ENCODE assay signal across 36 cellular contexts in the genomic region with DNA sequence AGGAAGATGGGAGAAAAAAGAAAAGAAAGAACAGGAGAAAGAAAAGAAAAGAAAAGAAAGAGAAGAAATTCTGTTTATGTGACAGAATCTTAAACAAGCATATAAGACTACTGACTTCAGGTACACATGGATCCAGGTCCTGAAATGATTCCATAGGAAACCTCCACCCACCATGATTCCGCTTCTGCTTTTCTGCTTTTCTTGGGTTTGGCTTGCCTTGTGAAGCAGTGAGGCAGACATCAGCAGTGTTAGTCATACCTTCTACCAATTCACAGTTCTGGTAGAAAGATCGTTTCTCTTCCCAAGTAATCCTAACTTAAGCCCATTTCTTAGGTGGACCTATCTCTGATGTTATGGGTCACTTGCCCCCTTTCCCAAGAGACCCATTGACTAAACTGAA.
"Had no signal": no experiment of that assay in that cellular context is flagged by ENCODE, and none has a peak within 500 bp of the region (broad histone marks: within the 10 kb centered on the region; RNA-seq: fewer than 3 reads in every experiment).

No MANE protein-coding gene starts in this region.

- H3K27me3 ChIP-seq: adrenal gland, ascending aorta, body of pancreas, brain microvascular endothelial cell, breast epithelium, cardiac muscle cell had no signal

- H3K36me3 Mint-ChIP-seq: activated naive CD4-positive, alpha-beta T cell treated with anti-CD3 and anti-CD28 coated beads, Interleukin-2, amount 10 ng/mL, durations not matched to agents 7 days and 5 days; activated naive CD4-positive, alpha-beta T cell treated with anti-CD3 and anti-CD28 coated beads, Interleukin-2, amount 50 U/mL, for 24 hours; activated naive CD8-positive, alpha-beta T cell treated with anti-CD3 and anti-CD28 coated beads for 36 hours; activated naive CD8-positive, alpha-beta T cell treated with anti-CD3 and anti-CD28 coated beads, Interleukin-2, amount 10 ng/mL, durations not matched to agents 7 days and 5 days; brain had no signal

- H3K9me3 Mint-ChIP-seq: activated naive CD8-positive, alpha-beta T cell treated with anti-CD3 and anti-CD28 coated beads, Interleukin-2, amount 50 U/mL, for 24 hours had no signal

- H3K4me1 ChIP-seq: adrenal gland, ascending aorta, body of pancreas, breast epithelium had no signal

- H3K4me3 Mint-ChIP-seq: activated naive CD4-positive, alpha-beta T cell treated with anti-CD3 and anti-CD28 coated beads, Interleukin-2, amount 10 ng/mL, durations not matched to agents 7 days and 5 days; activated naive CD4-positive, alpha-beta T cell treated with anti-CD3 and anti-CD28 coated beads, Interleukin-2, amount 50 U/mL, for 24 hours; activated naive CD8-positive, alpha-beta T cell; activated naive CD8-positive, alpha-beta T cell treated with anti-CD3 and anti-CD28 coated beads for 36 hours; activated naive CD8-positive, alpha-beta T cell treated with anti-CD3 and anti-CD28 coated beads, Interleukin-2, amount 10 ng/mL, durations not matched to agents 7 days and 5 days; activated naive CD8-positive, alpha-beta T cell treated with anti-CD3 and anti-CD28 coated beads, Interleukin-2, amount 50 U/mL, for 24 hours; activated T-cell treated with anti-CD3 and anti-CD28 coated beads, Interleukin-2, amount 50 U/mL, for 24 hours; activated T-cell treated with anti-CD3 and anti-CD28 coated beads, Interleukin-2, amount 50 U/mL, for 4 hours; activated T-cell treated with anti-CD3 and anti-CD28 coated beads, Interleukin-2, amount 50 U/mL, for 72 hours; activated T-helper 1 cell treated with anti-CD3 and anti-CD28 coated beads, Interleukin-12 subunit alpha, Interleukin-12 subunit beta, Interleukin-2, Interleukin-4 antibody, amounts not matched to agents 30 ng/mL and 10 ng/mL and 1 ng/mL, durations not matched to agents 14 hours and 24 hours and 36 hours; activated T-helper 17 cell treated with anti-CD3 and anti-CD28 coated beads, Interleukin-2, amount 50 U/mL, for 72 hours; brain; central memory CD8-positive, alpha-beta T cell had no signal

- H3K27ac ChIP-seq: adrenal gland, ascending aorta, body of pancreas, brain microvascular endothelial cell, breast epithelium, cardiac muscle cell had no signal

- H3K27ac Mint-ChIP-seq: activated naive CD4-positive, alpha-beta T cell treated with anti-CD3 and anti-CD28 coated beads, Interleukin-2, amount 10 ng/mL, durations not matched to agents 7 days and 5 days; activated naive CD4-positive, alpha-beta T cell treated with anti-CD3 and anti-CD28 coated beads, Interleukin-2, amount 50 U/mL, for 24 hours; activated naive CD4-positive, alpha-beta T cell treated with anti-CD3 and anti-CD28 coated beads, Interleukin-2, amount 50 U/mL, for 72 hours; activated naive CD8-positive, alpha-beta T cell; activated naive CD8-positive, alpha-beta T cell treated with anti-CD3 and anti-CD28 coated beads for 36 hours; activated naive CD8-positive, alpha-beta T cell treated with anti-CD3 and anti-CD28 coated beads, Interleukin-2, amount 10 ng/mL, durations not matched to agents 7 days and 5 days; activated naive CD8-positive, alpha-beta T cell treated with anti-CD3 and anti-CD28 coated beads, Interleukin-2, amount 50 U/mL, for 24 hours; activated T-cell treated with anti-CD3 and anti-CD28 coated beads, Interleukin-2, amount 50 U/mL, for 24 hours; activated T-cell treated with anti-CD3 and anti-CD28 coated beads, Interleukin-2, amount 50 U/mL, for 72 hours; activated T-helper 1 cell treated with anti-CD3 and anti-CD28 coated beads, Interleukin-12 subunit alpha, Interleukin-12 subunit beta, Interleukin-2, Interleukin-4 antibody, amounts not matched to agents 30 ng/mL and 10 ng/mL and 1 ng/mL, durations not matched to agents 14 hours and 24 hours and 36 hours; activated T-helper 17 cell treated with anti-CD3 and anti-CD28 coated beads, Interleukin-2, amount 50 U/mL, for 72 hours; activated T-helper 2 cell treated with anti-CD3 and anti-CD28 coated beads, Interferon-gamma antibody, Interleukin-2, Interleukin-4, amounts not matched to agents 10 μg/mL and 5 μg/mL and 100 μg/mL, durations not matched to agents 14 hours and 24 hours and 36 hours; brain had no signal

- H3K4me3 ChIP-seq: adrenal gland, ascending aorta, body of pancreas, breast epithelium, cardiac muscle cell had no signal

- H3K27me3 Mint-ChIP-seq: activated naive CD4-positive, alpha-beta T cell treated with anti-CD3 and anti-CD28 coated beads, Interleukin-2, amount 10 ng/mL, durations not matched to agents 7 days and 5 days; activated naive CD4-positive, alpha-beta T cell treated with anti-CD3 and anti-CD28 coated beads, Interleukin-2, amount 50 U/mL, for 24 hours; activated naive CD8-positive, alpha-beta T cell treated with anti-CD3 and anti-CD28 coated beads for 36 hours; activated naive CD8-positive, alpha-beta T cell treated with anti-CD3 and anti-CD28 coated beads, Interleukin-2, amount 10 ng/mL, durations not matched to agents 7 days and 5 days; activated naive CD8-positive, alpha-beta T cell treated with anti-CD3 and anti-CD28 coated beads, Interleukin-2, amount 50 U/mL, for 24 hours; activated T-cell treated with anti-CD3 and anti-CD28 coated beads, Interleukin-2, amount 50 U/mL, for 24 hours; activated T-helper 17 cell treated with anti-CD3 and anti-CD28 coated beads, Interleukin-2, amount 50 U/mL, for 72 hours; central memory CD8-positive, alpha-beta T cell had no signal

- H3K4me1 Mint-ChIP-seq: activated naive CD4-positive, alpha-beta T cell treated with anti-CD3 and anti-CD28 coated beads, Interleukin-2, amount 10 ng/mL, durations not matched to agents 7 days and 5 days; activated naive CD4-positive, alpha-beta T cell treated with anti-CD3 and anti-CD28 coated beads, Interleukin-2, amount 50 U/mL, for 24 hours; activated naive CD8-positive, alpha-beta T cell treated with anti-CD3 and anti-CD28 coated beads for 36 hours; activated naive CD8-positive, alpha-beta T cell treated with anti-CD3 and anti-CD28 coated beads, Interleukin-2, amount 10 ng/mL, durations not matched to agents 7 days and 5 days; activated naive CD8-positive, alpha-beta T cell treated with anti-CD3 and anti-CD28 coated beads, Interleukin-2, amount 50 U/mL, for 24 hours; activated T-helper 17 cell treated with anti-CD3 and anti-CD28 coated beads, Interleukin-2, amount 50 U/mL, for 72 hours; brain; central memory CD8-positive, alpha-beta T cell had no signal

- H3K36me3 ChIP-seq: adrenal gland, ascending aorta, brain microvascular endothelial cell, breast epithelium, cardiac muscle cell had no signal

- H3K9me3 ChIP-seq: adrenal gland, ascending aorta, body of pancreas, breast epithelium had no signal

- DNase-seq: activated effector memory CD4-positive, alpha-beta T cell treated with anti-CD3 and anti-CD28 coated beads, Interleukin-2, amount 50 U/mL, for 16 hours; activated effector memory CD4-positive, alpha-beta T cell treated with Interleukin-2 at 50 U/mL for 16 hours; activated gamma-delta T cell; activated gamma-delta T cell treated with Interleukin-2 at 50 U/mL for 16 hours; activated naive CD4-positive, alpha-beta T cell; activated naive CD4-positive, alpha-beta T cell treated with anti-CD3 and anti-CD28 coated beads, Interleukin-2, amount 10 ng/mL, durations not matched to agents 7 days and 5 days; activated naive CD4-positive, alpha-beta T cell treated with anti-CD3 and anti-CD28 coated beads, Interleukin-2, amount 50 U/mL, for 16 hours; activated naive CD4-positive, alpha-beta T cell treated with Interleukin-2 at 50 U/mL for 16 hours; activated naive CD8-positive, alpha-beta T cell treated with anti-CD3 and anti-CD28 coated beads for 36 hours; activated naive CD8-positive, alpha-beta T cell treated with anti-CD3 and anti-CD28 coated beads, Interleukin-2, amount 10 ng/mL, durations not matched to agents 7 days and 5 days; activated naive CD8-positive, alpha-beta T cell treated with anti-CD3 and anti-CD28 coated beads, Interleukin-2, amount 50 U/mL, for 24 hours; activated T-cell treated with anti-CD3 and anti-CD28 coated beads, Interleukin-2, amount 50 U/mL, for 1 hour; activated T-cell treated with anti-CD3 and anti-CD28 coated beads, Interleukin-2, amount 50 U/mL, for 24 hours; activated T-cell treated with anti-CD3 and anti-CD28 coated beads, Interleukin-2, amount 50 U/mL, for 4 hours; activated T-cell treated with anti-CD3 and anti-CD28 coated beads, Interleukin-2, amount 50 U/mL, for 48 hours; activated T-cell treated with anti-CD3 and anti-CD28 coated beads, Interleukin-2, amount 50 U/mL, for 72 hours; adrenal gland; amniotic stem cell; amygdala; anterior cingulate cortex; aorta; body of pancreas; brain microvascular endothelial cell; central memory CD4-positive, alpha-beta T cell; cerebellar nuclear complex had no signal
